Comparison of ENCODE assay signal across 7 cellular contexts in genomic region chr7:63901204-63901506, GRCh38.
DNase-seq lines count a peak whose midpoint lies in the region; TF ChIP-seq lines count a peak whose summit lies in the region.
"Not testable (repeated sequence)": the region's sequence is repeated elsewhere in the genome, so short reads cannot be mapped to it uniquely, and the experiment has no call there.

No MANE protein-coding gene starts in this region.

- not testable (repeated sequence) for H3F3A ChIP-seq in Loucy (ENCODE audit: low read depth)

- H3K27ac Mint-ChIP-seq in activated CD4-positive, alpha-beta T cell treated with anti-CD3 and anti-CD28 coated beads, Interleukin-2, amount 10 ng/mL, durations not matched to agents 7 days and 5 days, result peak overlapping the region; percentile 46

- TF ChIP-seq POLR2A in lower leg skin (IDR thresholded peaks at IDR 0.05), result not testable (repeated sequence)

- H3K4me1 ChIP-seq in Loucy (ENCODE audit: insufficient read depth, low read length, poor library complexity, severe bottlenecking); adipocyte (ENCODE audit: control insufficient read depth, insufficient read depth, low read length); parathyroid adenoma; stomach smooth muscle (ENCODE audit: control insufficient read depth, insufficient read depth, low read length): not testable (repeated sequence)

- CTCF ChIA-PET in activated CD4-positive, alpha-beta T cell treated with anti-CD3 and anti-CD28 coated beads, Interleukin-2, amount 10 ng/mL, durations not matched to agents 7 days and 5 days (lab: Charles Lee), result interaction anchor here (0.8 kb wide), 1 partner anchor 24 kb away, joined by 3 read pairs; no protein-coding TSS in a partner anchor

- H3K4me1 Mint-ChIP-seq in activated CD4-positive, alpha-beta T cell treated with anti-CD3 and anti-CD28 coated beads, Interleukin-2, amount 10 ng/mL, durations not matched to agents 7 days and 5 days, result peaks cover 12% of the 10 kb centered on the region

- H3K4me2 ChIP-seq in Loucy (ENCODE audit: low read depth, low read length, poor library complexity, severe bottlenecking), result peak overlapping the region; percentile 16
- H3K4me2 ChIP-seq in parathyroid adenoma (ENCODE audit: low read length), result peak overlapping the region; percentile 100

- peak overlapping the region; percentile 65 for H3K27ac ChIP-seq in parathyroid adenoma
- not testable (repeated sequence) for H3K27ac ChIP-seq in stomach smooth muscle (ENCODE audit: low read length)

- H2AFZ ChIP-seq in Loucy (ENCODE audit: low read length), result not testable (repeated sequence)
- H2AFZ ChIP-seq in parathyroid adenoma, result peak overlapping the region; percentile 86

- H3K27me3 ChIP-seq in Loucy (ENCODE audit: insufficient read depth, low read length, poor library complexity, severe bottlenecking); adipocyte (replicated peaks; ENCODE audit: control insufficient read depth, insufficient read depth, low read length); parathyroid adenoma (ENCODE audit: control insufficient read depth, insufficient read depth, low read length); stomach smooth muscle (ENCODE audit: control insufficient read depth in 1 of 2, insufficient read depth in 2 of 2, low read length in 2 of 2): not testable (repeated sequence)

- H3K27me3 Mint-ChIP-seq in activated CD4-positive, alpha-beta T cell treated with anti-CD3 and anti-CD28 coated beads, Interleukin-2, amount 10 ng/mL, durations not matched to agents 7 days and 5 days, result not testable (repeated sequence)

- not testable (repeated sequence) for H3K9me3 ChIP-seq in Loucy (ENCODE audit: insufficient read depth, low read depth, low read length); parathyroid adenoma (ENCODE audit: control insufficient read depth, low read length); stomach smooth muscle (ENCODE audit: control insufficient read depth in 2 of 2, low read length in 2 of 2)
- H3K9me3 ChIP-seq in adipocyte (ENCODE audit: control insufficient read depth, low read length), result peaks cover 41% of the 10 kb centered on the region

- H4K20me1 ChIP-seq in Loucy (ENCODE audit: insufficient read depth, low read length, poor library complexity, severe bottlenecking), result not testable (repeated sequence)

- not testable (repeated sequence) for H3K36me3 ChIP-seq in Loucy (ENCODE audit: insufficient read depth, low read length); adipocyte (ENCODE audit: control insufficient read depth, insufficient read depth, low read length, severe bottlenecking); parathyroid adenoma (ENCODE audit: control insufficient read depth, insufficient read depth, low read length); stomach smooth muscle (ENCODE audit: control insufficient read depth in 2 of 2, insufficient read depth in 2 of 2, low read length in 2 of 2)

- peaks cover 26% of the 10 kb centered on the region for H3K9me3 Mint-ChIP-seq in activated CD4-positive, alpha-beta T cell treated with anti-CD3 and anti-CD28 coated beads, Interleukin-2, amount 10 ng/mL, durations not matched to agents 7 days and 5 days

- peaks cover 11% of the 10 kb centered on the region for H3K36me3 Mint-ChIP-seq in activated CD4-positive, alpha-beta T cell treated with anti-CD3 and anti-CD28 coated beads, Interleukin-2, amount 10 ng/mL, durations not matched to agents 7 days and 5 days (ENCODE audit: low read depth)

- peak overlapping the region; percentile 87 for H3K4me3 Mint-ChIP-seq in activated CD4-positive, alpha-beta T cell treated with anti-CD3 and anti-CD28 coated beads, Interleukin-2, amount 10 ng/mL, durations not matched to agents 7 days and 5 days

- POLR2A ChIA-PET in activated CD4-positive, alpha-beta T cell treated with anti-CD3 and anti-CD28 coated beads, Interleukin-2, amount 10 ng/mL, durations not matched to agents 7 days and 5 days (lab: Charles Lee), result not testable (repeated sequence)

- not testable (repeated sequence) for H3K9me2 ChIP-seq in Loucy (replicated peaks; ENCODE audit: low read depth, low read length)

- 9 to 15% methylated on average over 13 to 15 of the region's 16 CpGs for WGBS in lower leg skin, 2 donors

- peak; percentile 17 for DNase-seq in activated CD4-positive, alpha-beta T cell treated with anti-CD3 and anti-CD28 coated beads, Interleukin-2, amount 10 ng/mL, durations not matched to agents 7 days and 5 days
- not testable (repeated sequence) for DNase-seq in adipocyte (ENCODE audit: low read depth); fibroblast of mammary gland (ENCODE audit: low read depth); lower leg skin (ENCODE audit: low spot score in 2 of 2)

- TF ChIP-seq CTCF in Loucy (conservative IDR thresholded peaks at IDR 0.05; ENCODE audit: low read length); fibroblast of mammary gland (conservative IDR thresholded peaks at IDR 0.05; ENCODE audit: control insufficient read depth, insufficient read depth, low read depth, low read length); lower leg skin (IDR thresholded peaks at IDR 0.05); parathyroid adenoma (IDR thresholded peaks at IDR 0.05): not testable (repeated sequence)

- H3K9ac ChIP-seq in Loucy (ENCODE audit: low read depth, low read length, poor library complexity, severe bottlenecking); adipocyte (ENCODE audit: low read length); parathyroid adenoma: not testable (repeated sequence)
- H3K9ac ChIP-seq in stomach smooth muscle (ENCODE audit: low read length in 2 of 2), result peak overlapping the region; percentile 8 to 13

- not testable (repeated sequence) for H3K79me2 ChIP-seq in Loucy (ENCODE audit: insufficient read depth, low read length); parathyroid adenoma

- H3K4me3 ChIP-seq in Loucy (ENCODE audit: low read length, poor library complexity, severe bottlenecking), result peak overlapping the region; percentile 64
- peak overlapping the region; percentile 79 for H3K4me3 ChIP-seq in adipocyte (ENCODE audit: low read length)
- H3K4me3 ChIP-seq in fibroblast of mammary gland (ENCODE audit: control insufficient read depth, low read depth, low read length), result peak overlapping the region; percentile 34
- peak overlapping the region; percentile 19 for H3K4me3 ChIP-seq in lower leg skin (ENCODE audit: low read depth, poor library complexity, severe bottlenecking)
- H3K4me3 ChIP-seq in parathyroid adenoma (ENCODE audit: low read depth, low read length), result peak overlapping the region; percentile 97
- H3K4me3 ChIP-seq in stomach smooth muscle (ENCODE audit: low read length in 2 of 2), result peak overlapping the region; percentile 93 to 100

- intact Hi-C loops in lower leg skin (cut with DNase I; ENCODE audit: low total_unique reads), result not testable (repeated sequence)

Comparison
In these comparisons a context has a peak if more than half of its experiments do, and no peak if none do; other contexts are left out.
1. H3K4me3 ChIP-seq: peak in every context shown above with its lines; median percentile 97 in parathyroid adenoma; 96 in stomach smooth muscle; 79 in adipocyte; 64 in Loucy; 34 in fibroblast of mammary gland; 19 in lower leg skin.